Comparison of ENCODE assay signal across 8 cellular contexts in the genomic region with DNA sequence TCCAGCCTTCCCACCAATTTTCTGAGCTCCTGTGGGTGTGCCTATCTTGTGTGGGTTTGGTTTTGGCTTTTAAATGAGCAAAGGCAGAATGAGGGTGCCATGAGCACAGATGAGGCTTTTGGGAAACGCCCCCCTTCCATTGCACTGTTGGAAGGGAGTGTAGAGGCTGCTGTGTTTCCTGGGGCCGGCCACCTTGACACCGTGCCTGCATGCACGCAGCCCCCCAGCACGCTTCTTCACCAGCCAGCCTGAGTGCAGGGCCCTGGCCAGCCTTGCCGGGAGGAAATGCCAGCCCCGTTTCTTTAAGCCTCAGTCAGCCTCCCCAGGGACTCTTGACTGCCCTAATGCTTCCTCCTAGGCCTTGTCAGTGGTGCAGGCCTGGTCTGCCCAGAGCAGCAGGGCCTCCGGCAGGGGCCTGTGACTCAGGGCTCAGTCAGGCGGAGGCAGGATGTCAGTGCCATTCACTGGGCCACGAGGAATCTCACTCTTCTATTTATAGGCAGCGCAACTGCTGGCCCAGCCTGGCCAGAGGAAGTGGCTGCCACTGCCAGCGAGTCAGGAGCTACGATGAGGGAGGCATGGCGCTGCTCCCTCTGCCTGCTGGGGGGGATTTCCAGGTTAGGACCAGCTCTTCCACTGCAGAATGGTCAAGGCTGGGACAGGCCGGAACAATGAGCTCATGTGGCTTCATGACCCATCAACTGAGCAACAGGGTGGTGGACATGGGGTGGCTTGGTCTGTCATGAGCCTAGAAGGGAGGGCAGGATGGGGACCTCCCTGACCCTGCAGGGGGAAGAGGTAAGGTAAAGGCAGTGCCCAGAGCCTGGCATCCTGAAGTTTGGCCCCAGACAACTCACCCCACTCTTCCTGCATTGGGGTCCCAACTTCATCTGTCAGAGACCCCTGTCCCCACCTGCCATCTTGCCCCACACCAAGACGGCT.
DNase-seq lines count a peak whose midpoint lies in the region; ATAC-seq, FAIRE-seq and TF ChIP-seq lines count a peak whose summit lies in the region.

No MANE protein-coding gene starts in this region.

- H3K36me3 Mint-ChIP-seq in CD14-positive monocyte (peaks cover 5% of the 10 kb centered on the region in 2 donors), progenitor cell of endocrine pancreas (ENCODE audit: insufficient read depth) (peaks cover 3% of the 10 kb centered on the region)
- no peaks in the 10 kb centered on the region for H3K36me3 Mint-ChIP-seq in activated T-cell treated with anti-CD3 and anti-CD28 coated beads, Interleukin-2, amount 50 U/mL, for 72 hours (ENCODE audit: insufficient read depth in 2 of 2)

- H3K4me1 Mint-ChIP-seq in CD14-positive monocyte (peaks cover 27% of the 10 kb centered on the region), progenitor cell of endocrine pancreas (ENCODE audit: low read depth) (peaks cover 14% of the 10 kb centered on the region)
- H3K4me1 Mint-ChIP-seq in activated T-cell treated with anti-CD3 and anti-CD28 coated beads, Interleukin-2, amount 50 U/mL, for 72 hours (ENCODE audit: low read depth): no peaks in the 10 kb centered on the region

- peak; percentile 97 for DNase-seq in CD14-positive monocyte (ENCODE audit: low spot score)
- peak; percentile 91 for DNase-seq in HTR-8/SVneo (ENCODE audit: insufficient read length, low spot score)
- DNase-seq in activated T-cell treated with anti-CD3 and anti-CD28 coated beads, Interleukin-2, amount 50 U/mL, for 72 hours: peak; percentile 17 to 33
- DNase-seq in head of caudate nucleus: peak in 41 of 42 donors; percentile 6 to 71 (median 45)
- DNase-seq in posterior cingulate gyrus: peak in 7 of 10 donors; percentile 25 to 92 (median 37)
- no peak for DNase-seq in activated gamma-delta T cell treated with Interleukin-2 at 50 U/mL for 16 hours
- no peak for DNase-seq in progenitor cell of endocrine pancreas (ENCODE audit: low spot score, unreplicated experiment)

- peak overlapping the region in 1 of 2 donors; percentile 21 for H3K4me3 Mint-ChIP-seq in CD14-positive monocyte
- H3K4me3 Mint-ChIP-seq in activated T-cell treated with anti-CD3 and anti-CD28 coated beads, Interleukin-2, amount 50 U/mL, for 72 hours: no peak overlapping the region
- no peak overlapping the region for H3K4me3 Mint-ChIP-seq in progenitor cell of endocrine pancreas (ENCODE audit: low read depth)

- H3K9me3 Mint-ChIP-seq in CD14-positive monocyte (no peaks in the 10 kb centered on the region), progenitor cell of endocrine pancreas (ENCODE audit: low read depth) (no peaks in the 10 kb centered on the region)
- no peaks in the 10 kb centered on the region for H3K9me3 Mint-ChIP-seq in activated T-cell treated with anti-CD3 and anti-CD28 coated beads, Interleukin-2, amount 50 U/mL, for 72 hours

- H3K27ac Mint-ChIP-seq in CD14-positive monocyte: peak overlapping the region; percentile 83 to 96 (median 89)
- no peak overlapping the region for H3K27ac Mint-ChIP-seq in activated T-cell treated with anti-CD3 and anti-CD28 coated beads, Interleukin-2, amount 50 U/mL, for 72 hours
- no peak overlapping the region for H3K27ac Mint-ChIP-seq in progenitor cell of endocrine pancreas

- ATAC-seq in GM19043 (IDR thresholded peaks at IDR 0.05; ENCODE audit: low read depth, unreplicated experiment): peak; percentile 86
- peak; percentile 72 to 91 for ATAC-seq in activated T-cell treated with anti-CD3 and anti-CD28 coated beads, Interleukin-2, amount 50 U/mL, for 72 hours (replicated peaks in 1 of 2)

- H3K27me3 Mint-ChIP-seq in CD14-positive monocyte (ENCODE audit: low read depth in 3 of 3) (no peaks in the 10 kb centered on the region), progenitor cell of endocrine pancreas (no peaks in the 10 kb centered on the region)
- H3K27me3 Mint-ChIP-seq in activated T-cell treated with anti-CD3 and anti-CD28 coated beads, Interleukin-2, amount 50 U/mL, for 72 hours (ENCODE audit: low read depth): no peaks in the 10 kb centered on the region

- intact Hi-C loops in CD14-positive monocyte (cut with micrococcal nuclease) (loop anchor here (1.0 to 5.0 kb wide), 4 partner anchors 15 to 82 kb away; no protein-coding TSS in a partner anchor), head of caudate nucleus (cut with DNase I) (no loop called here), posterior cingulate gyrus (cut with DNase I) (no loop called here)

- TF ChIP-seq CTCF in CD14-positive monocyte (IDR thresholded peaks at IDR 0.05) (no peak), progenitor cell of endocrine pancreas (IDR thresholded peaks at IDR 0.05; ENCODE audit: unreplicated experiment) (no peak)

- FAIRE-seq in HTR-8/SVneo (lab: Jason Lieb, UNC): peak; percentile 90

Comparison
In these comparisons a context has a peak if more than half of its experiments do, and no peak if none do; other contexts are left out.
1. DNase-seq: peak in CD14-positive monocyte (single experiment), HTR-8/SVneo (single experiment), activated T-cell treated with anti-CD3 and anti-CD28 coated beads, Interleukin-2, amount 50 U/mL, for 72 hours (2 of 2), head of caudate nucleus (41 of 42) and posterior cingulate gyrus (7 of 10); none in activated gamma-delta T cell treated with Interleukin-2 at 50 U/mL for 16 hours (single experiment) and progenitor cell of endocrine pancreas (single experiment).
2. H3K27ac Mint-ChIP-seq: peak in CD14-positive monocyte (7 of 7); none in activated T-cell treated with anti-CD3 and anti-CD28 coated beads, Interleukin-2, amount 50 U/mL, for 72 hours (single experiment) and progenitor cell of endocrine pancreas (single experiment).
3. intact Hi-C loops: an anchor here in CD14-positive monocyte (1.0 to 5.0 kb wide); none called in head of caudate nucleus and posterior cingulate gyrus.